18 cellular contexts compared by ENCODE assay signal in genomic region chr9:16205455-16205854, GRCh38.
A peak's percentile ranks its signal among the peaks of the same experiment; 100 is the strongest.
DNase-seq lines count a peak whose midpoint lies in the region; ATAC-seq and TF ChIP-seq lines count a peak whose summit lies in the region.
"Had no signal": no experiment of that assay in that cellular context is flagged by ENCODE, and none has a peak within 500 bp of the region (broad histone marks: within the 10 kb centered on the region; RNA-seq: fewer than 3 reads in every experiment).

No MANE protein-coding gene starts in this region.

- H3K4me1 Mint-ChIP-seq in nephron = peaks cover 47% of the 10 kb centered on the region
- no peaks in the 10 kb centered on the region for H3K4me1 Mint-ChIP-seq in stimulated activated effector memory CD8-positive, alpha-beta T cell treated with anti-CD3 and anti-CD28 coated beads, Interleukin-12 subunit alpha, Interleukin-12 subunit beta, amount 100 ng/mL, for 72 hours
- H3K4me1 Mint-ChIP-seq: B cell had no signal

- no peak for ATAC-seq in stimulated activated effector memory CD8-positive, alpha-beta T cell treated with anti-CD3 and anti-CD28 coated beads, Interleukin-12 subunit alpha, Interleukin-12 subunit beta, amount 100 ng/mL, for 72 hours
- no peak for ATAC-seq in GM18520 (IDR thresholded peaks at IDR 0.05; ENCODE audit: unreplicated experiment)
- ATAC-seq: CD8-positive, alpha-beta T cell; GM12878 had no signal

- TF ChIP-seq CTCF in fibroblast of mammary gland (conservative IDR thresholded peaks at IDR 0.05; ENCODE audit: control insufficient read depth, insufficient read depth, low read depth, low read length) = no peak
- TF ChIP-seq CTCF in nephron (IDR thresholded peaks at IDR 0.05; ENCODE audit: unreplicated experiment in 3 of 3) = no peak

- H3K4me3 Mint-ChIP-seq in nephron = no peak overlapping the region
- H3K4me3 Mint-ChIP-seq in stimulated activated effector memory CD8-positive, alpha-beta T cell treated with anti-CD3 and anti-CD28 coated beads, Interleukin-12 subunit alpha, Interleukin-12 subunit beta, amount 100 ng/mL, for 72 hours = no peak overlapping the region
- H3K4me3 Mint-ChIP-seq: B cell; CD4-positive, CD25-positive, alpha-beta regulatory T cell; CD8-positive, alpha-beta T cell; HFFc6 had no signal

- peak overlapping the region; percentile 2 to 98 (median 40) for H3K27ac Mint-ChIP-seq in nephron
- H3K27ac Mint-ChIP-seq in stimulated activated effector memory CD8-positive, alpha-beta T cell treated with anti-CD3 and anti-CD28 coated beads, Interleukin-12 subunit alpha, Interleukin-12 subunit beta, amount 100 ng/mL, for 72 hours = no peak overlapping the region
- H3K27ac Mint-ChIP-seq: B cell; CD4-positive, CD25-positive, alpha-beta regulatory T cell; CD8-positive, alpha-beta T cell; HFFc6 had no signal

- H3K36me3 Mint-ChIP-seq in nephron (ENCODE audit: low read depth) = peaks cover 4% of the 10 kb centered on the region
- no peaks in the 10 kb centered on the region for H3K36me3 Mint-ChIP-seq in stimulated activated effector memory CD8-positive, alpha-beta T cell treated with anti-CD3 and anti-CD28 coated beads, Interleukin-12 subunit alpha, Interleukin-12 subunit beta, amount 100 ng/mL, for 72 hours
- H3K36me3 Mint-ChIP-seq: CD4-positive, CD25-positive, alpha-beta regulatory T cell; CD8-positive, alpha-beta T cell had no signal

- DNase-seq in GM03348 (ENCODE audit: low spot score) (peak; percentile 30), MG63 (peak; percentile 75), fibroblast of mammary gland (ENCODE audit: low read depth) (peak; percentile 94), NCI-H1092 treated with DMSO at 0.1 percent for 48 hours (lab: John Stamatoyannopoulos, UW) (no peak)
- DNase-seq in stimulated activated effector memory CD8-positive, alpha-beta T cell treated with anti-CD3 and anti-CD28 coated beads, Interleukin-12 subunit alpha, Interleukin-12 subunit beta, amount 100 ng/mL, for 72 hours (ENCODE audit: low spot score in 2 of 2) = no peak
- DNase-seq: Caco-2; CD4-positive, CD25-positive, alpha-beta regulatory T cell; CD8-positive, alpha-beta T cell; DMS153; DND-41; GOT3; HFFc6 had no signal

- H3K9me3 Mint-ChIP-seq in nephron = peaks cover 4% of the 10 kb centered on the region
- peaks cover 13% of the 10 kb centered on the region for H3K9me3 Mint-ChIP-seq in stimulated activated effector memory CD8-positive, alpha-beta T cell treated with anti-CD3 and anti-CD28 coated beads, Interleukin-12 subunit alpha, Interleukin-12 subunit beta, amount 100 ng/mL, for 72 hours
- H3K9me3 Mint-ChIP-seq: CD8-positive, alpha-beta T cell; HFFc6 had no signal

- H3K9me3 ChIP-seq in MG63 = peaks cover 11% of the 10 kb centered on the region
- H3K9me3 ChIP-seq: Caco-2, HAP-1 had no signal

- H3K4me3 ChIP-seq in MG63 (no peak overlapping the region), fibroblast of mammary gland (ENCODE audit: control insufficient read depth, low read depth, low read length) (no peak overlapping the region)
- H3K4me3 ChIP-seq: BLaER1, GM12878, HAP-1 had no signal

- no peaks in the 10 kb centered on the region for H3K27me3 Mint-ChIP-seq in nephron (ENCODE audit: low read depth)
- H3K27me3 Mint-ChIP-seq: B cell; CD4-positive, CD25-positive, alpha-beta regulatory T cell had no signal

- H3K36me3 ChIP-seq in MG63 = no peaks in the 10 kb centered on the region
- H3K36me3 ChIP-seq: BLaER1, HAP-1 had no signal

- H3K27me3 ChIP-seq in MG63 = no peaks in the 10 kb centered on the region
- H3K27me3 ChIP-seq: BLaER1 had no signal

Comparison
In these comparisons a context has a peak if more than half of its experiments do, and no peak if none do; other contexts are left out.
1. DNase-seq: peak in GM03348 (single experiment), MG63 (single experiment) and fibroblast of mammary gland (single experiment); none in stimulated activated effector memory CD8-positive, alpha-beta T cell treated with anti-CD3 and anti-CD28 coated beads, Interleukin-12 subunit alpha, Interleukin-12 subunit beta, amount 100 ng/mL, for 72 hours (0 of 2) and NCI-H1092 treated with DMSO at 0.1 percent for 48 hours (single experiment).